8 cellular contexts compared by ENCODE assay signal in genomic region chr5:98770911-98771322, GRCh38. TPM values are rescaled to one million over a fixed set of nuclear protein-coding genes. Genes with fewer than 3 reads are reported as not detected.
DNase-seq lines count a peak whose midpoint lies in the region; ATAC-seq and TF ChIP-seq lines count a peak whose summit lies in the region.

No MANE protein-coding gene starts in this region.

- BruUV-seq in MCF 10A (replicated peaks; lab: Mats Ljungman, UMichigan): no TSS peak

- H3K4me2 ChIP-seq in DND-41 (ENCODE audit: insufficient read depth, low read length) (peak overlapping the region; percentile 69), mesenchymal stem cell (ENCODE audit: low read length, poor library complexity, severe bottlenecking) (peak overlapping the region; percentile 91)

- peak overlapping the region; percentile 34 for H3K9ac ChIP-seq in DND-41 (ENCODE audit: low read depth, low read length)
- peak overlapping the region; percentile 95 for H3K9ac ChIP-seq in mesenchymal stem cell (ENCODE audit: low read length)

- peaks cover 47% of the 10 kb centered on the region for H3K27me3 ChIP-seq in DND-41 (ENCODE audit: insufficient read depth, low read length, poor library complexity)
- no peaks in the 10 kb centered on the region for H3K27me3 ChIP-seq in mesenchymal stem cell (ENCODE audit: control insufficient read depth in 1 of 2, insufficient read depth in 1 of 2, low read length in 2 of 2)
- no peaks in the 10 kb centered on the region for H3K27me3 ChIP-seq in aorta (ENCODE audit: control insufficient read depth in 1 of 2, insufficient read depth in 2 of 2, low read length in 1 of 2)

- H3K27me3 Mint-ChIP-seq in MCF 10A (ENCODE audit: insufficient read depth, unreplicated experiment): no peaks in the 10 kb centered on the region

- H3K4ac ChIP-seq in mesenchymal stem cell (ENCODE audit: low read depth in 1 of 2, low read length in 2 of 2): no peak overlapping the region

- no peak overlapping the region for H2BK12ac ChIP-seq in mesenchymal stem cell (ENCODE audit: low read length in 2 of 2)

- no peak overlapping the region for H2AK5ac ChIP-seq in mesenchymal stem cell (ENCODE audit: low read length, severe bottlenecking)

- H2BK15ac ChIP-seq in mesenchymal stem cell (ENCODE audit: low read depth, poor library complexity, severe bottlenecking): no peak overlapping the region

- intact Hi-C loops in MCF 10A (cut with micrococcal nuclease) (loop anchor here (1.0 to 10.0 kb wide), 6 partner anchors 25 to 1009 kb away; no protein-coding TSS in a partner anchor), aorta (cut with DNase I) (loop anchor here in 1 of 2 donors (5.0 kb wide), 1 partner anchor 156 kb away; the partner anchor contains the start of gene CHD1)

- H3K27ac ChIP-seq in DND-41 (ENCODE audit: low read length): 0 out of 2 replicates have a peak overlapping the region, but pooled peaks have one; percentile 4
- peak overlapping the region; percentile 97 for H3K27ac ChIP-seq in mesenchymal stem cell (ENCODE audit: low read length, poor library complexity, severe bottlenecking)
- no peak overlapping the region for H3K27ac ChIP-seq in aorta (ENCODE audit: low read depth in 1 of 2, low read length in 2 of 2)

- no peak overlapping the region for H4K8ac ChIP-seq in mesenchymal stem cell (ENCODE audit: low read length)

- TF ChIP-seq CTCF in DND-41 (IDR thresholded peaks at IDR 0.05; ENCODE audit: borderline replicate concordance, extremely low read depth, low read length, poor library complexity, severe bottlenecking) (no peak), MCF 10A (IDR thresholded peaks at IDR 0.05; ENCODE audit: unreplicated experiment) (no peak)

- peaks cover 22% of the 10 kb centered on the region for H3K4me1 Mint-ChIP-seq in MCF 10A (ENCODE audit: insufficient read depth, unreplicated experiment)

- H3K9me3 Mint-ChIP-seq in MCF 10A (ENCODE audit: unreplicated experiment): no peaks in the 10 kb centered on the region

- peaks cover 4% of the 10 kb centered on the region for H3K36me3 Mint-ChIP-seq in MCF 10A (ENCODE audit: insufficient read depth, unreplicated experiment)

- no peaks in the 10 kb centered on the region for H3K79me1 ChIP-seq in mesenchymal stem cell (replicated peaks; ENCODE audit: low read length, poor library complexity, severe bottlenecking)

- H3K79me2 ChIP-seq in DND-41 (ENCODE audit: insufficient read depth, low read length): no peaks in the 10 kb centered on the region

- WGBS in mesenchymal stem cell: 2% methylated on average over 6 of the region's 6 CpGs
- WGBS in aorta, 2 donors: 0% methylated on average over 6 of the region's 6 CpGs

- H3K4me1 ChIP-seq in DND-41 (ENCODE audit: insufficient read depth, low read length) (peaks cover 28% of the 10 kb centered on the region), mesenchymal stem cell (ENCODE audit: control insufficient read depth, insufficient read depth, low read depth, low read length) (peaks cover 1% of the 10 kb centered on the region), aorta (ENCODE audit: control insufficient read depth in 1 of 2, insufficient read depth in 2 of 2, low read length in 2 of 2) (no peaks in the 10 kb centered on the region)

- H2AFZ ChIP-seq in DND-41 (ENCODE audit: low read depth, low read length) (peak overlapping the region; percentile 58), mesenchymal stem cell (ENCODE audit: low read depth, low read length) (no peak overlapping the region)

- no peak overlapping the region for H3K23ac ChIP-seq in mesenchymal stem cell (ENCODE audit: low read length in 2 of 2)

- H3K18ac ChIP-seq in mesenchymal stem cell (ENCODE audit: low read depth in 1 of 2, low read length in 2 of 2): peak overlapping the region in 1 of 2 experiments; percentile 25

- ATAC-seq in DND-41 (ENCODE audit: insufficient read depth, low read depth) (no peak), aorta (ENCODE audit: low FRiP score) (no peak), GM21717 (IDR thresholded peaks at IDR 0.05; ENCODE audit: unreplicated experiment) (no peak)

- H4K91ac ChIP-seq in mesenchymal stem cell (ENCODE audit: low read length): no peak overlapping the region

- peak overlapping the region; percentile 95 for H3K4me3 Mint-ChIP-seq in MCF 10A (ENCODE audit: unreplicated experiment)

- H3K9me3 ChIP-seq in DND-41 (ENCODE audit: insufficient read depth, low read length, severe bottlenecking) (no peaks in the 10 kb centered on the region), mesenchymal stem cell (ENCODE audit: control insufficient read depth, low read length) (no peaks in the 10 kb centered on the region), aorta (ENCODE audit: control insufficient read depth, low read length) (no peaks in the 10 kb centered on the region)

- no peak overlapping the region for H2BK120ac ChIP-seq in mesenchymal stem cell (ENCODE audit: low read depth, low read length)

- H2BK5ac ChIP-seq in mesenchymal stem cell (ENCODE audit: low read depth, low read length, poor library complexity, severe bottlenecking): peak overlapping the region; percentile 21

- no peak for DNase-seq in DND-41
- peak; percentile 42 for DNase-seq in Jurkat, Clone E6-1 (ENCODE audit: low read depth, low spot score)
- DNase-seq in MCF 10A (ENCODE audit: unreplicated experiment): no peak
- DNase-seq in mesenchymal stem cell: no peak
- no peak for DNase-seq in aorta
- no peak for DNase-seq in germinal center (ENCODE audit: low spot score)
- no peak for DNase-seq in NCI-H446 treated with DMSO at 0.1 percent for 48 hours (lab: John Stamatoyannopoulos, UW)

- H3K4me3 ChIP-seq in DND-41 (ENCODE audit: low read depth in 1 of 2, low read length in 2 of 2) (peak overlapping the region; percentile 6 to 47; a peak in 3 of 4 replicates), mesenchymal stem cell (ENCODE audit: insufficient read depth in 1 of 2, low read depth in 1 of 2, low read length in 2 of 2) (peak overlapping the region; percentile 86 to 87), aorta (ENCODE audit: low read length in 2 of 2) (peak overlapping the region; percentile 65 to 68)
- peak overlapping the region; percentile 73 for H3K4me3 ChIP-seq in Jurkat, Clone E6-1 (ENCODE audit: low read length)

- peak overlapping the region; percentile 59 for H3K27ac Mint-ChIP-seq in MCF 10A (ENCODE audit: low read depth, unreplicated experiment)

- H3K14ac ChIP-seq in mesenchymal stem cell (ENCODE audit: low read length in 2 of 2): no peak overlapping the region

- CTCF ChIA-PET in MCF 10A (lab: Yijun Ruan, JAX): interaction anchor here (0.5 to 6.8 kb wide), 34 partner anchors 12 to 1894 kb away, joined by 3 to 86 read pairs (median 4); no protein-coding TSS in a partner anchor

- H4K20me1 ChIP-seq in DND-41 (ENCODE audit: insufficient read depth, low read length): no peaks in the 10 kb centered on the region

- POLR2A ChIA-PET in MCF 10A (lab: Yijun Ruan, JAX): interaction anchor here (0.6 to 4.4 kb wide), 12 partner anchors 15 to 1588 kb away, joined by 3 to 21 read pairs (median 4); partner anchors contain the start of gene RIOK2

- H3K36me3 ChIP-seq in DND-41 (ENCODE audit: insufficient read depth, low read length) (no peaks in the 10 kb centered on the region), mesenchymal stem cell (ENCODE audit: control insufficient read depth in 1 of 2, insufficient read depth in 2 of 2, low read depth in 1 of 2, low read length in 2 of 2) (peaks cover 11 to 34% of the 10 kb centered on the region in 2 experiments), aorta (ENCODE audit: control insufficient read depth in 1 of 2, insufficient read depth in 2 of 2, low read length in 1 of 2) (no peaks in the 10 kb centered on the region)

RNA-seq across cellular contexts. Expression of gene RGMB, which starts 2.5 kb away (rescaled TPM):
- polyA plus RNA-seq in Jurkat, Clone E6-1 (2012; ENCODE audit: insufficient read depth, insufficient read length): 10.7 TPM
- total RNA-seq in MCF 10A (2022) (17.5 and 20.3 TPM in 2 replicates), aorta (10 to 100 TPM; 11.9 to 13.9 TPM)
- polyA plus RNA-seq in mesenchymal stem cell (2013, experiment 1 of 2): 15.4 TPM
- polyA plus RNA-seq in mesenchymal stem cell (2013, experiment 2 of 2): 15.8 TPM
- 1 to 10 TPM; 1.5 to 4.5 TPM for polyA plus RNA-seq in aorta

Comparison
In these comparisons a context has a peak if more than half of its experiments do, and no peak if none do; other contexts are left out.
1. H3K27ac ChIP-seq: peak in DND-41 (single experiment) and mesenchymal stem cell (single experiment); none in aorta (0 of 2).
2. H3K4me3 ChIP-seq: peak in every context shown above with its lines; median percentile 86 in mesenchymal stem cell; 73 in Jurkat, Clone E6-1; 66 in aorta; 26 in DND-41.